ENCODE assay signal across 34 cellular contexts in the genomic region with DNA sequence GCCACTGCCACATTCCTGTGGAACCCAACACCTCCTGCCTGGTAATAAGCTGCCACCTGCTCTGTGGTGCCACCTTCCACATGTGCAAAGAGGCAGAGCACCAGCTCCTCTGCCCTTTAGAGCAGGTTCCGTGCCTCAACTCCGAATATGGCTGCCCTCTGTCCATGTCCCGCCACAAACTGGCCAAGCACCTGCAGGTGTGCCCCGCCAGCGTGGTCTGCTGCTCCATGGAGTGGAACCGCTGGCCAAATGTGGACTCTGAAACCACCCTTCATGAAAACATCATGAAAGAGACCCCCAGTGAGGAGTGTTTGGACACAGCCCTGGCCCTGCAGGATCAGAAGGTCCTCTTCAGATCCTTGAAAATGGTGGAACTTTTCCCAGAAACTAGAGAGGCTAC. TPM values are rescaled to one million over a fixed set of nuclear protein-coding genes. Genes with fewer than 3 reads are reported as not detected.
"Had no signal": no experiment of that assay in that cellular context is flagged by ENCODE, and none has a peak within 500 bp of the region (broad histone marks: within the 10 kb centered on the region; RNA-seq: fewer than 3 reads in every experiment).

No MANE protein-coding gene starts in this region.

- H3K4me1 ChIP-seq: ascending aorta, breast epithelium, colonic mucosa, esophagus squamous epithelium, gastroesophageal sphincter had no signal

- DNase-seq: activated CD4-positive, alpha-beta memory T cell treated with anti-CD3 and anti-CD28 coated beads, Interleukin-2, amount 10 ng/mL, durations not matched to agents 7 days and 5 days; activated CD4-positive, alpha-beta T cell treated with anti-CD3 and anti-CD28 coated beads for 1 hour; activated CD4-positive, alpha-beta T cell treated with anti-CD3 and anti-CD28 coated beads for 4 hours; activated CD4-positive, alpha-beta T cell treated with anti-CD3 and anti-CD28 coated beads, Interleukin-2, amount 10 ng/mL, durations not matched to agents 7 days and 5 days; activated CD4-positive, alpha-beta T cell treated with anti-CD3 and anti-CD28 coated beads, Interleukin-2, amount 50 U/mL, for 4 hours; activated CD8-positive, alpha-beta memory T cell treated with anti-CD3 and anti-CD28 coated beads, Interleukin-2, amount 50 U/mL, for 48 hours; activated gamma-delta T cell; activated naive CD4-positive, alpha-beta T cell; activated naive CD4-positive, alpha-beta T cell treated with anti-CD3 and anti-CD28 coated beads, Interleukin-2, amount 10 ng/mL, durations not matched to agents 7 days and 5 days; activated naive CD8-positive, alpha-beta T cell treated with anti-CD3 and anti-CD28 coated beads, Interleukin-2, amount 10 ng/mL, durations not matched to agents 7 days and 5 days; activated T-cell treated with anti-CD3 and anti-CD28 coated beads for 4 hours; activated T-cell treated with anti-CD3 and anti-CD28 coated beads, Interleukin-2, amount 50 U/mL, for 24 hours; activated T-cell treated with anti-CD3 and anti-CD28 coated beads, Interleukin-2, amount 50 U/mL, for 72 hours; central memory CD4-positive, alpha-beta T cell; cerebellar nuclear complex; colonic mucosa; effector CD8-positive, alpha-beta T cell; esophagus squamous epithelium; foreskin melanocyte; T-helper 2 cell had no signal

- H3K27ac ChIP-seq: ascending aorta, breast epithelium, cardiac muscle cell, colonic mucosa, epithelial cell of prostate, esophagus squamous epithelium, gastroesophageal sphincter had no signal

- H3K9me3 ChIP-seq: ascending aorta, breast epithelium, colonic mucosa, esophagus squamous epithelium, gastroesophageal sphincter had no signal

- ATAC-seq: activated naive CD4-positive, alpha-beta T cell treated with anti-CD3 and anti-CD28 coated beads, Interleukin-2, amount 50 U/mL, for 72 hours; gastroesophageal sphincter had no signal

- H3K36me3 ChIP-seq: ascending aorta, breast epithelium, cardiac muscle cell, colonic mucosa, esophagus squamous epithelium, gastroesophageal sphincter had no signal

- H3K27me3 ChIP-seq: ascending aorta, breast epithelium, cardiac muscle cell, colonic mucosa, esophagus squamous epithelium, gastroesophageal sphincter had no signal

- H3K4me3 ChIP-seq: ascending aorta, breast epithelium, cardiac muscle cell, colonic mucosa, esophagus squamous epithelium, gastroesophageal sphincter had no signal

- FAIRE-seq: endometrium, endothelial cell of umbilical vein had no signal

RNA-seq across cellular contexts. Expression of a gene that starts 28.3 kb away (rescaled TPM):
- total RNA-seq: activated CD4-positive, alpha-beta memory T cell treated with anti-CD3 and anti-CD28 coated beads, Interleukin-2, amount 10 ng/mL, durations not matched to agents 7 days and 5 days; activated CD4-positive, alpha-beta T cell treated with anti-CD3 and anti-CD28 coated beads, Interleukin-2, amount 10 ng/mL, durations not matched to agents 7 days and 5 days; activated naive CD4-positive, alpha-beta T cell treated with anti-CD3 and anti-CD28 coated beads, Interleukin-2, amount 50 U/mL, for 72 hours; activated naive CD8-positive, alpha-beta T cell treated with anti-CD3 and anti-CD28 coated beads, Interleukin-2, amount 10 ng/mL, durations not matched to agents 7 days and 5 days; activated T-cell treated with anti-CD3 and anti-CD28 coated beads, Interleukin-2, amount 50 U/mL, for 72 hours; ascending aorta; breast epithelium; colonic mucosa; dermis microvascular lymphatic vessel endothelial cell; endothelial cell of umbilical vein; esophagus squamous epithelium; fibroblast of lung; fibroblast of villous mesenchyme; glomerular endothelial cell; T-helper 1 cell treated with Interleukin-12 subunit alpha and Interleukin-12 subunit beta and Interleukin-4 antibody, amounts not matched to agents 30 ng/mL and 1 ng/mL, for 36 hours had no signal
- polyA plus RNA-seq: endothelial cell of umbilical vein, esophagus, fibroblast of lung had no signal

RNA-seq across cellular contexts. Expression of a gene that starts 53.7 kb away (rescaled TPM):
- total RNA-seq: activated CD4-positive, alpha-beta memory T cell treated with anti-CD3 and anti-CD28 coated beads, Interleukin-2, amount 10 ng/mL, durations not matched to agents 7 days and 5 days; activated CD4-positive, alpha-beta T cell treated with anti-CD3 and anti-CD28 coated beads, Interleukin-2, amount 10 ng/mL, durations not matched to agents 7 days and 5 days; activated naive CD4-positive, alpha-beta T cell treated with anti-CD3 and anti-CD28 coated beads, Interleukin-2, amount 50 U/mL, for 72 hours; activated naive CD8-positive, alpha-beta T cell treated with anti-CD3 and anti-CD28 coated beads, Interleukin-2, amount 10 ng/mL, durations not matched to agents 7 days and 5 days; activated T-cell treated with anti-CD3 and anti-CD28 coated beads, Interleukin-2, amount 50 U/mL, for 72 hours; ascending aorta; breast epithelium; cardiac muscle cell; colonic mucosa; dermis microvascular lymphatic vessel endothelial cell; endothelial cell of umbilical vein; esophagus squamous epithelium; fibroblast of lung; fibroblast of villous mesenchyme; gastroesophageal sphincter; glomerular endothelial cell; T-helper 1 cell treated with Interleukin-12 subunit alpha and Interleukin-12 subunit beta and Interleukin-4 antibody, amounts not matched to agents 30 ng/mL and 1 ng/mL, for 36 hours had no signal
- polyA plus RNA-seq: cardiac muscle cell, endothelial cell of umbilical vein, esophagus, fibroblast of lung had no signal
